Comparison of ENCODE assay signal across 19 cellular contexts in the genomic region with DNA sequence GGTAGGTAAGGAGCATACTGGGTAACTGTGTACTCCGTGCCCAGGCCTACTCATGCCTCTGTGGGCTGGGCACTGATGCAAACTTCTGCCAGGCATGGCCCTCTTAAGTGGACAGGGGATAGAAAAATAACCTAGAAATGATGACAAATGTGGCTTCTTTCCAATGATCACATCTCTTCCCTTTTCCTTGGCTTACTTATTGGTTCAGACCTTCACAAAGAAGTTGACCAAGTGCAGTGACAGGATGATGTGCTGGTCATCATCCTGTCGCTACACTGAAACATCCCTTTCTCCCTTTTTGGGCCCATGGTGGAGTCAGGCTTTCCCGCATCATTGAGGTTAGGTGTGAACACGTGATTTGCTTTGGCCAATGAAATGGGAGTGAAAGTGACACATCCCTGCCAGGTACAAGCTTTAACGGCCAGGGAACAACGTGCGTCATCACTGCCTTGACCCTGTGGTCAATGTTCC. TPM values are rescaled to one million over a fixed set of nuclear protein-coding genes. Genes with fewer than 3 reads are reported as not detected.
DNase-seq lines count a peak whose midpoint lies in the region; ATAC-seq and TF ChIP-seq lines count a peak whose summit lies in the region.
"Had no signal": no experiment of that assay in that cellular context is flagged by ENCODE, and none has a peak within 500 bp of the region (broad histone marks: within the 10 kb centered on the region; RNA-seq: fewer than 3 reads in every experiment).

No MANE protein-coding gene starts in this region.

- H2BK15ac ChIP-seq in mesendoderm (replicated peaks; ENCODE audit: low read depth) = no peak overlapping the region

- 82% methylated on average over 7 of the region's 7 CpGs for WGBS in right cardiac atrium
- WGBS in adrenal gland, 4 donors = 62 to 75% (median 66%) methylated on average over 7 of the region's 7 CpGs
- 63 to 85% methylated on average over 3 to 6 of the region's 7 CpGs for WGBS in esophagus squamous epithelium, 2 donors
- no CpG with 5 or more reads among the region's 7 CpGs for WGBS in mesendoderm (ENCODE audit: extremely low coverage, insufficient coverage, low lambda C conversion rate)

- in situ Hi-C loops in GM13977 (cut with MboI; ENCODE audit: low pct_unique_long_range_greater_than_20kb, low sequenced_read_pairs, unreplicated experiment) = no loop called here

- no peak overlapping the region for H2BK120ac ChIP-seq in mesendoderm (ENCODE audit: low read depth, low read length)

- intact Hi-C loops in left ventricle myocardium inferior (cut with micrococcal nuclease) = no loop called here
- intact Hi-C loops in right cardiac atrium (cut with DNase I) = loop anchor here in 2 of 4 donors (2.0 to 10.0 kb wide), 2 partner anchors 51 to 53 kb away; a partner anchor contains a TSS
- intact Hi-C loops in adrenal gland (cut with DNase I) = loop anchor here (10.0 kb wide), 2 partner anchors 51 to 151 kb away; a partner anchor contains a TSS
- intact Hi-C loops in esophagus squamous epithelium (cut with DNase I) = loop anchor here (10.0 kb wide), 1 partner anchor 51 kb away; a partner anchor contains a TSS

- no peak overlapping the region for H2BK5ac ChIP-seq in mesendoderm (ENCODE audit: low read length)

- no peaks in the 10 kb centered on the region for H3K36me3 ChIP-seq in left ventricle myocardium inferior
- no peaks in the 10 kb centered on the region for H3K36me3 ChIP-seq in adrenal gland (replicated peaks in 1 of 2)
- no peaks in the 10 kb centered on the region for H3K36me3 ChIP-seq in esophagus squamous epithelium
- H3K36me3 ChIP-seq in mesendoderm (ENCODE audit: control insufficient read depth, insufficient read depth, low read length) = no peaks in the 10 kb centered on the region
- H3K36me3 ChIP-seq: left lung, upper lobe of right lung had no signal

- H3K79me1 ChIP-seq in mesendoderm (ENCODE audit: low read length) = no peaks in the 10 kb centered on the region

- no peak overlapping the region for H4K5ac ChIP-seq in mesendoderm (ENCODE audit: low read length)

- no peak overlapping the region for H3K56ac ChIP-seq in mesendoderm (ENCODE audit: low read length)

- TF ChIP-seq CTCF in left ventricle myocardium inferior (IDR thresholded peaks at IDR 0.05; ENCODE audit: borderline replicate concordance) (no peak), adrenal gland (IDR thresholded peaks at IDR 0.05) (no peak), esophagus squamous epithelium (IDR thresholded peaks at IDR 0.05) (no peak), GM13977 (IDR thresholded peaks at IDR 0.05; ENCODE audit: extremely low read depth, insufficient read depth, missing control alignments) (no peak)

- H3K23ac ChIP-seq in mesendoderm (ENCODE audit: low read length) = no peak overlapping the region

- no peak overlapping the region for H3K4ac ChIP-seq in mesendoderm (ENCODE audit: low read depth, low read length)

- no peak overlapping the region for H3K9ac ChIP-seq in mesendoderm (ENCODE audit: low read length)

- no peak overlapping the region for H3K4me2 ChIP-seq in mesendoderm (ENCODE audit: low read length)

- H3K4me1 ChIP-seq in left ventricle myocardium inferior (peaks cover 39% of the 10 kb centered on the region), right cardiac atrium (ENCODE audit: control insufficient read depth, insufficient read depth, low read length) (no peaks in the 10 kb centered on the region), adrenal gland (replicated peaks in 1 of 2) (peaks cover 15 to 36% of the 10 kb centered on the region in 2 donors), esophagus squamous epithelium (peaks cover 27 to 58% (median 37%) of the 10 kb centered on the region in 3 donors), mesendoderm (ENCODE audit: control insufficient read depth, low read depth, low read length) (peaks cover 2% of the 10 kb centered on the region)

- no peak overlapping the region for H2AK5ac ChIP-seq in mesendoderm (ENCODE audit: low read length)

- H3K27ac ChIP-seq in left ventricle myocardium inferior (replicated peaks) = peak overlapping the region; percentile 23
- no peak overlapping the region for H3K27ac ChIP-seq in right cardiac atrium (ENCODE audit: low read length)
- H3K27ac ChIP-seq in adrenal gland = peak overlapping the region in 2 of 5 donors; percentile 41 to 90
- peak overlapping the region in 1 of 4 donors; percentile 88 for H3K27ac ChIP-seq in esophagus squamous epithelium
- no peak overlapping the region for H3K27ac ChIP-seq in mesendoderm (ENCODE audit: low read depth, low read length)
- H3K27ac ChIP-seq: upper lobe of right lung had no signal

- H3K9me3 ChIP-seq in left ventricle myocardium inferior (replicated peaks) (no peaks in the 10 kb centered on the region), right cardiac atrium (ENCODE audit: control insufficient read depth, low read length) (no peaks in the 10 kb centered on the region), adrenal gland (replicated peaks in 1 of 3) (no peaks in the 10 kb centered on the region), esophagus squamous epithelium (no peaks in the 10 kb centered on the region)
- H3K9me3 ChIP-seq: left lung, upper lobe of right lung had no signal

- H3K27me3 ChIP-seq in left ventricle myocardium inferior (ENCODE audit: low read depth) (peaks cover 21% of the 10 kb centered on the region), right cardiac atrium (ENCODE audit: control insufficient read depth, insufficient read depth) (no peaks in the 10 kb centered on the region), adrenal gland (no peaks in the 10 kb centered on the region), esophagus squamous epithelium (peaks cover 0 to 12% (median 0%) of the 10 kb centered on the region in 4 donors), mesendoderm (ENCODE audit: insufficient read depth, low read length, poor library complexity) (no peaks in the 10 kb centered on the region)

- no peak overlapping the region for H4K8ac ChIP-seq in mesendoderm (ENCODE audit: low read depth, low read length)

- no peaks in the 10 kb centered on the region for H3K79me2 ChIP-seq in mesendoderm (ENCODE audit: control insufficient read depth, insufficient read depth, low read length)

- no peak for TF ChIP-seq POLR2A in adrenal gland (IDR thresholded peaks at IDR 0.05)
- TF ChIP-seq POLR2A in esophagus squamous epithelium (IDR thresholded peaks at IDR 0.05) = no peak

- DNase-seq in left ventricle myocardium inferior (no peak), right cardiac atrium (no peak), adrenal gland (peak in 4 of 7 donors; percentile 26 to 57 (median 44)), kidney glomerular epithelial cell (lab: John Stamatoyannopoulos, UW) (peak; percentile 46), esophagus squamous epithelium (lab: John Stamatoyannopoulos, UW) (no peak), GM13977 (ENCODE audit: low spot score) (no peak), mesendoderm (no peak)
- DNase-seq: activated CD4-positive, alpha-beta T cell treated with anti-CD3 and anti-CD28 coated beads, Interleukin-2, amount 10 ng/mL, durations not matched to agents 7 days and 5 days; activated naive CD4-positive, alpha-beta T cell treated with Interleukin-2 at 50 U/mL for 16 hours; HCEC 1CT; left lung; MM.1S; NCI-H187 treated with DMSO at 0.1 percent for 48 hours; NCI-H524; upper lobe of right lung had no signal

- H3K4me3 ChIP-seq in left ventricle myocardium inferior (no peak overlapping the region), right cardiac atrium (ENCODE audit: low read length) (no peak overlapping the region), adrenal gland (no peak overlapping the region), esophagus squamous epithelium (no peak overlapping the region), mesendoderm (ENCODE audit: low read length) (no peak overlapping the region)
- H3K4me3 ChIP-seq: left lung, upper lobe of right lung had no signal

- H3K18ac ChIP-seq in mesendoderm (ENCODE audit: low read length) = no peak overlapping the region

- ATAC-seq in right cardiac atrium = no peak
- no peak for ATAC-seq in GM18519 (IDR thresholded peaks at IDR 0.05; ENCODE audit: low FRiP score, unreplicated experiment)
- ATAC-seq: left lung; stimulated activated memory B cell treated with anti-CD40 and anti-IgM and Interleukin-4, amounts not matched to agents 10 μg/mL and 1 μg/mL and 100 μg/mL, for 72 hours; upper lobe of right lung had no signal

RNA-seq across cellular contexts. Expression of a gene that starts 31.8 kb away (rescaled TPM):
- 0.41 TPM for total RNA-seq in left ventricle myocardium inferior
- total RNA-seq in right cardiac atrium = under 1 TPM; 0.23 to 0.94 (median 0.65) TPM
- 0.14 TPM for polyA plus RNA-seq in right cardiac atrium
- total RNA-seq in adrenal gland = under 1 TPM in 4 of 8 donors, not detected in 4; 0.28 to 0.95 (median 0.54) TPM
- under 1 TPM; 0.27 to 0.72 (median 0.48) TPM for polyA plus RNA-seq in adrenal gland
- total RNA-seq in esophagus squamous epithelium = 10 to 100 TPM in 1 of 4 donors, 1 to 10 TPM in 1, under 1 TPM in 2; 0.57 to 27.3 (median 1.3) TPM
- polyA plus RNA-seq in mesendoderm (2013, experiment 1 of 2) = not detected
- not detected for polyA plus RNA-seq in mesendoderm (2013, experiment 2 of 2)
- total RNA-seq: activated CD4-positive, alpha-beta T cell treated with anti-CD3 and anti-CD28 coated beads, Interleukin-2, amount 10 ng/mL, durations not matched to agents 7 days and 5 days; myocyte; OCI-LY7 had no signal

RNA-seq across cellular contexts. Expression of a gene that starts 53.6 kb away (rescaled TPM):
- total RNA-seq in left ventricle myocardium inferior = 32.9 TPM
- 10 to 100 TPM; 50.9 to 65.9 (median 56.6) TPM for total RNA-seq in right cardiac atrium
- polyA plus RNA-seq in right cardiac atrium = 27.0 TPM
- 100 to 1,000 TPM in 1 of 8 donors, 10 to 100 TPM in 7; 48.0 to 151 (median 79.5) TPM for total RNA-seq in adrenal gland
- polyA plus RNA-seq in adrenal gland = 10 to 100 TPM; 21.0 to 87.3 (median 38.8) TPM
- total RNA-seq in esophagus squamous epithelium = 10 to 100 TPM in 2 of 4 donors, 1 to 10 TPM in 2; 7.8 to 27.7 (median 11.8) TPM
- polyA plus RNA-seq in mesendoderm (2013, experiment 1 of 2) = 7.9 TPM
- 8.4 TPM for polyA plus RNA-seq in mesendoderm (2013, experiment 2 of 2)

RNA-seq across cellular contexts. Expression of a gene that starts 56.5 kb away (rescaled TPM):
- total RNA-seq in left ventricle myocardium inferior (0.52 TPM), right cardiac atrium (1 to 10 TPM; 1.3 to 1.9 (median 1.6) TPM), adrenal gland (1 to 10 TPM in 6 of 8 donors, under 1 TPM in 1, not detected in 1; 0.74 to 2.4 (median 1.5) TPM), esophagus squamous epithelium (1 to 10 TPM in 3 of 4 donors, not detected in 1; 1.1 to 5.3 (median 3.1) TPM)
- polyA plus RNA-seq in right cardiac atrium (2.6 TPM), adrenal gland (1 to 10 TPM in 2 of 3 donors, under 1 TPM in 1; 0.32 to 2.8 (median 1.0) TPM)
- 8.4 TPM for polyA plus RNA-seq in mesendoderm (2013, experiment 1 of 2)
- 9.6 TPM for polyA plus RNA-seq in mesendoderm (2013, experiment 2 of 2)

Comparison
In these comparisons a context has a peak if more than half of its experiments do, and no peak if none do; other contexts are left out.
1. DNase-seq: peak in adrenal gland (4 of 7) and kidney glomerular epithelial cell (single experiment); none in left ventricle myocardium inferior (single experiment), right cardiac atrium (0 of 3), esophagus squamous epithelium (single experiment), GM13977 (single experiment) and mesendoderm (single experiment).